Comparison of ENCODE assay signal across 16 cellular contexts in the genomic region with DNA sequence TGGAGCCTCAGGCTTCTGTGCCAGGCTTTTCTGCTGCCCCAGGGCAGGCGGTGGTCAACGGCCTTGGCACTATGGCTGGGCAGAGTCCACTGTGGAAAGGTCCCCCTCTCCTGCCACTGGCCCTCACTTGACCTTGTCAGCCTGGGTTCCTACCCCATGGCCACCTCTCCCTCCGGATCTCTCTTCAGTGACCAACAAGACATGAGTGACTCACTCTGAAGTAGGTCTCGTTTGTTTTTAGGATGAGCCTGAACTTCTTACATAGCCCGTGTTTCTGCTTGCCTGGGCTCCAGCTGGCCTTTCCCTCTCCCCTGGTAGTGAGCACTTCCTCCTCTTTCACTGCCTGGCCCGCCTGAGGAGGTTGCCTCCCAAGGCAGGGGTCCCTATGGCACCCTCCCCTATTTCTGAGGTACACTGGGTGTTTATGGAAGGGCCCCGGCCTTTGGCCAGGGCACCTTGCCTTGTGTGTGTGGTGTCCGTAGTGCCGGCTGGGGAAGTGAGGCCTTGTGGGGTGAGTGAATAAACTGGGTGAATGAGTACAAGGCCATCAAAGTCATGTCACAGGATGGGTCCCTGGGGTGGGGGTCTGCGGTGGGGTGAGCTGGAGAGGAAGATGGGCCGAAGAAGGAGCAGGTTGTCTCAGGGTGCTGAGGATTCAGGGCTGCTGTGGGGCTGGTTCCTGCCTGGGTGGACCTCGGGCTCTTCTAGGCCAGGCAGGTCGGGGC. TPM values are rescaled to one million over a fixed set of nuclear protein-coding genes. Genes with fewer than 3 reads are reported as not detected.
DNase-seq lines count a peak whose midpoint lies in the region; ATAC-seq and TF ChIP-seq lines count a peak whose summit lies in the region.
"Had no signal": no experiment of that assay in that cellular context is flagged by ENCODE, and none has a peak within 500 bp of the region (broad histone marks: within the 10 kb centered on the region; RNA-seq: fewer than 3 reads in every experiment).

No MANE protein-coding gene starts in this region.

- WGBS in psoas muscle, 3 donors: 77 to 80% (median 78%) methylated on average over 13 of the region's 13 CpGs

- no peak for ATAC-seq in left ventricle myocardium superior
- no peak for ATAC-seq in psoas muscle
- no peak for ATAC-seq in HG02642 (IDR thresholded peaks at IDR 0.05; ENCODE audit: poor library complexity, unreplicated experiment)
- no peak for ATAC-seq in HG02970 (IDR thresholded peaks at IDR 0.05; ENCODE audit: low FRiP score, unreplicated experiment)
- ATAC-seq: right lobe of liver had no signal

- H3K4me3 ChIP-seq in Peyer's patch (no peak overlapping the region), psoas muscle (peak overlapping the region; percentile 60)
- H3K4me3 ChIP-seq: ascending aorta, colonic mucosa, neural progenitor cell, right lobe of liver had no signal

- TF ChIP-seq POLR2A in Peyer's patch (IDR thresholded peaks at IDR 0.05): no peak

- H3K4me1 ChIP-seq in Peyer's patch (peaks cover 0 to 18% (median 7%) of the 10 kb centered on the region in 4 donors), psoas muscle (no peaks in the 10 kb centered on the region)
- H3K4me1 ChIP-seq: colonic mucosa, right lobe of liver had no signal

- H3K9me3 ChIP-seq in Peyer's patch (no peaks in the 10 kb centered on the region), psoas muscle (no peaks in the 10 kb centered on the region)
- H3K9me3 ChIP-seq: ascending aorta, colonic mucosa, right lobe of liver had no signal

- DNase-seq in D341Med (ENCODE audit: low spot score) (peak; percentile 18), Peyer's patch (peak; percentile 10 to 38 (median 37)), left ventricle myocardium superior (peak; percentile 13), psoas muscle (no peak), NCI-H146 treated with DMSO at 0.1 percent for 48 hours (lab: John Stamatoyannopoulos, UW; ENCODE audit: unreplicated experiment) (no peak)
- DNase-seq: activated B cell treated with CpG ODN at 0.5 μM for 24 hours; activated naive CD4-positive, alpha-beta T cell; colonic mucosa; foreskin melanocyte; NCI-H146; NCI-H446 treated with DMSO at 0.1 percent for 48 hours; right lobe of liver had no signal

- H3K27me3 ChIP-seq in Peyer's patch (peaks cover 0 to 17% of the 10 kb centered on the region in 2 donors), psoas muscle (ENCODE audit: insufficient read depth in 3 of 3, low read length in 2 of 3) (peaks cover 0 to 33% (median 7%) of the 10 kb centered on the region in 3 donors)
- H3K27me3 ChIP-seq: right lobe of liver had no signal

- intact Hi-C loops in left ventricle myocardium superior (cut with micrococcal nuclease): no loop called here
- intact Hi-C loops in psoas muscle (cut with DNase I): no loop called here

- H3K36me3 ChIP-seq in Peyer's patch: no peaks in the 10 kb centered on the region
- peaks cover 0 to 3% of the 10 kb centered on the region in 2 donors for H3K36me3 ChIP-seq in psoas muscle (ENCODE audit: insufficient read depth in 1 of 2, low read depth in 1 of 2)
- H3K36me3 ChIP-seq: ascending aorta, colonic mucosa, neural progenitor cell, right lobe of liver had no signal

- TF ChIP-seq CTCF in Peyer's patch (IDR thresholded peaks at IDR 0.05) (no peak), psoas muscle (IDR thresholded peaks at IDR 0.05) (no peak)

- no peak overlapping the region for H3K27ac ChIP-seq in Peyer's patch
- no peak overlapping the region for H3K27ac ChIP-seq in psoas muscle
- H3K27ac ChIP-seq: ascending aorta, colonic mucosa, neural progenitor cell, right lobe of liver had no signal

RNA-seq across cellular contexts. Expression of gene SHANK3, which starts 5.0 kb away (rescaled TPM):
- total RNA-seq in Peyer's patch: 10 to 100 TPM in 2 of 4 donors, 1 to 10 TPM in 2; 2.8 to 36.3 (median 10.8) TPM
- 22.9 TPM for total RNA-seq in left ventricle myocardium superior
- 10 to 100 TPM in 3 of 4 donors, 1 to 10 TPM in 1; 7.5 to 16.3 (median 13.5) TPM for total RNA-seq in psoas muscle
- polyA plus RNA-seq in psoas muscle: 1 to 10 TPM; 4.2 to 9.3 (median 4.8) TPM
- total RNA-seq: activated B cell treated with CpG ODN at 0.5 μM for 24 hours had no signal

RNA-seq across cellular contexts. Expression of gene ARSA, which starts 49.7 kb away (rescaled TPM):
- total RNA-seq in Peyer's patch: 100 to 1,000 TPM in 3 of 4 donors, 10 to 100 TPM in 1; 84.2 to 130 (median 124) TPM
- 22.2 TPM for total RNA-seq in left ventricle myocardium superior
- 10 to 100 TPM in 2 of 4 donors, 1 to 10 TPM in 2; 8.8 to 13.6 (median 10.4) TPM for total RNA-seq in psoas muscle
- 10 to 100 TPM in 1 of 3 donors, 1 to 10 TPM in 2; 8.3 to 11.7 (median 9.8) TPM for polyA plus RNA-seq in psoas muscle

Comparison
In these comparisons a context has a peak if more than half of its experiments do, and no peak if none do; other contexts are left out.
1. DNase-seq: peak in D341Med (single experiment), Peyer's patch (3 of 3) and left ventricle myocardium superior (single experiment); none in psoas muscle (0 of 2) and NCI-H146 treated with DMSO at 0.1 percent for 48 hours (single experiment).